Comparison of ENCODE assay signal across 2 cellular contexts in genomic region chr1:50971748-50972305, GRCh38.
A peak's percentile ranks its signal among the peaks of the same experiment; 100 is the strongest.
TF ChIP-seq lines count a peak whose summit lies in the region.

No MANE protein-coding gene starts in this region.

TF ChIP-seq in IMR-90, 13 proteins besides CTCF, POLR2A, EP300 and RAD21:
- TF ChIP-seq RCOR1 (IDR thresholded peaks at IDR 0.05; ENCODE audit: insufficient replicate concordance, low read length) (no peak), MAFK (IDR thresholded peaks at IDR 0.05; ENCODE audit: low read depth, low read length) (no peak), MAZ (IDR thresholded peaks at IDR 0.05; ENCODE audit: borderline replicate concordance, low read depth, low read length) (no peak), MXI1 (IDR thresholded peaks at IDR 0.05; ENCODE audit: borderline replicate concordance, low read depth, low read length) (no peak), FOS (IDR thresholded peaks at IDR 0.05; ENCODE audit: low read depth, low read length) (no peak), CEBPB (IDR thresholded peaks at IDR 0.05; ENCODE audit: low read depth, low read length) (no peak), NFE2L2 (IDR thresholded peaks at IDR 0.05; ENCODE audit: low read depth, low read length) (no peak), USF2 (IDR thresholded peaks at IDR 0.05; ENCODE audit: low read depth, low read length) (no peak), ELK1 (IDR thresholded peaks at IDR 0.05; ENCODE audit: borderline replicate concordance, low read depth, low read length) (no peak), SMC3 (IDR thresholded peaks at IDR 0.05; ENCODE audit: low read depth, low read length) (no peak), CHD1 (IDR thresholded peaks at IDR 0.05; ENCODE audit: low read depth, low read length) (no peak), BHLHE40 (IDR thresholded peaks at IDR 0.05; ENCODE audit: low read depth, low read length) (no peak), RFX5 (IDR thresholded peaks at IDR 0.05; ENCODE audit: low read depth, low read length) (no peak)

TF ChIP-seq in K562, 482 proteins besides CTCF, POLR2A, EP300 and RAD21:
- TF ChIP-seq EP400 (IDR thresholded peaks at IDR 0.05) (peak; percentile 15; the same call in 1 of the 2 replicates), ASH1L (IDR thresholded peaks at IDR 0.05; ENCODE audit: borderline replicate concordance, low read depth, partially characterized antibody) (peak; percentile 14), MLLT1 (IDR thresholded peaks at IDR 0.05) (peak; percentile 74 to 75; a peak in 3 of 4 replicates), MTA1 (IDR thresholded peaks at IDR 0.05; ENCODE audit: borderline replicate concordance) (no peak)
